ENCODE assay signal across 1 cellular context in genomic region chr16:89361756-89362155, GRCh38.
TF ChIP-seq lines count a peak whose summit lies in the region.

No MANE protein-coding gene starts in this region.

TF ChIP-seq in HCT116, 20 proteins besides CTCF, POLR2A, EP300 and RAD21 (continued from another document):
- TF ChIP-seq ZBTB33 (IDR thresholded peaks at IDR 0.05; ENCODE audit: extremely low read depth, insufficient replicate concordance, low read length): no peak
- no peak for TF ChIP-seq SP1 (IDR thresholded peaks at IDR 0.05; ENCODE audit: low read depth)
